Comparison of ENCODE assay signal across 14 cellular contexts in the genomic region with DNA sequence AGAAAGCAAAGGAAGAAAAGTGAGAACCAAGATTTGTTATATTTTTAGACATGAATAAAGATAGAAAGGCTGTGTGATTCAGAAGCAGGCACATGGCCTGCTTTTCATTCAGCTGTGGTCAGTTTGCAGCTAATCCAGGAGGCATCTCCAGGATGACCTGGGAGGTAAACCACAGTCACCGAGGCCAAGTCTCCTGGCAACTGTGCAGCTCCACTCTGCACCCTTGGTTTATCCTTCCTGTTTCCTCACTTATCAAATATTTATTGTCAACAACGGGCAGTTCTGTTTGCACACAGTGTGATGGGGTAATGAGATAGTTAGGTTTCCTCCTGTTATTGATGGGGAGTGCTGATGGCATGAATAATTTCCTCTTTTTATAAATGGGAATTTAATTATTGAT.
DNase-seq lines count a peak whose midpoint lies in the region; ATAC-seq and TF ChIP-seq lines count a peak whose summit lies in the region.
"Had no signal": no experiment of that assay in that cellular context is flagged by ENCODE, and none has a peak within 500 bp of the region (broad histone marks: within the 10 kb centered on the region; RNA-seq: fewer than 3 reads in every experiment).

No MANE protein-coding gene starts in this region.

- peak in 1 of 2 experiments; percentile 78; a peak in 1 of 4 replicates for TF ChIP-seq EP300 in SK-N-SH (IDR thresholded peaks at IDR 0.05; ENCODE audit: borderline replicate concordance in 1 of 2, low read depth in 1 of 2, low read length in 1 of 2)

- TF ChIP-seq RAD21 in SK-N-SH (IDR thresholded peaks at IDR 0.05; ENCODE audit: low read length), result no peak

- H3K9me3 ChIP-seq in AG04450 (ENCODE audit: control insufficient read depth, insufficient read depth, low read length) (no peaks in the 10 kb centered on the region), SK-N-SH (no peaks in the 10 kb centered on the region)
- H3K9me3 ChIP-seq: neutrophil, testis had no signal

- peaks cover 6 to 8% of the 10 kb centered on the region in 2 experiments for H3K4me1 ChIP-seq in SK-N-SH (ENCODE audit: control insufficient read depth in 1 of 2, insufficient read depth in 2 of 2, low read depth in 1 of 2, low read length in 1 of 2)
- H3K4me1 ChIP-seq: testis had no signal

- no peak overlapping the region for H2AFZ ChIP-seq in SK-N-SH (ENCODE audit: low read depth)

- H3K27ac ChIP-seq in AG04450 (ENCODE audit: low read depth, low read length) (no peak overlapping the region), SK-N-SH (ENCODE audit: low read depth in 2 of 2, low read length in 1 of 2) (peak overlapping the region in 1 of 2 experiments; percentile 42; a peak in 1 of 4 replicates)
- H3K27ac ChIP-seq: HL-60, neutrophil, testis had no signal

- DNase-seq in AG04450 (ENCODE audit: low read depth, low spot score), result peak; percentile 4
- peak; percentile 23 for DNase-seq in HS-27A (ENCODE audit: low read depth)
- no peak for DNase-seq in SK-N-SH
- peak; percentile 47 for DNase-seq in hepatic stellate cell (ENCODE audit: low spot score)
- DNase-seq in activated effector memory CD4-positive, alpha-beta T cell treated with Interleukin-2 at 50 U/mL for 16 hours, result no peak
- no peak for DNase-seq in OCI-M1 (lab: John Stamatoyannopoulos, UW)
- DNase-seq: activated CD4-positive, alpha-beta T cell treated with anti-CD3 and anti-CD28 coated beads, Interleukin-2, amount 50 U/mL, for 48 hours; NCI-H2171 treated with DMSO at 0.1 percent for 48 hours; testis had no signal

- no peak overlapping the region for H3K9ac ChIP-seq in SK-N-SH

- no peaks in the 10 kb centered on the region for H3K27me3 Mint-ChIP-seq in stimulated activated memory B cell treated with anti-CD40 and anti-IgM and Interleukin-4, amounts not matched to agents 10 μg/mL and 1 μg/mL and 100 μg/mL, for 72 hours
- H3K27me3 Mint-ChIP-seq: B cell had no signal

- POLR2A ChIA-PET in AG04450 (lab: Yijun Ruan, JAX), result no interaction called here
- POLR2A ChIA-PET in SK-N-SH (lab: Yijun Ruan, JAX), result interaction anchor here (0.7 kb wide), 1 partner anchor 1930 kb away, joined by 6 read pairs; no protein-coding TSS in a partner anchor

- 0 out of 2 replicates have a peak overlapping the region, but pooled peaks have one; percentile 12 for H3K4me2 ChIP-seq in SK-N-SH

- no peaks in the 10 kb centered on the region for H3K4me1 Mint-ChIP-seq in stimulated activated memory B cell treated with anti-CD40 and anti-IgM and Interleukin-4, amounts not matched to agents 10 μg/mL and 1 μg/mL and 100 μg/mL, for 72 hours
- H3K4me1 Mint-ChIP-seq: B cell had no signal

- H3K36me3 ChIP-seq in SK-N-SH (replicated peaks in 1 of 2; ENCODE audit: control insufficient read depth in 1 of 2, insufficient read depth in 2 of 2, low read length in 1 of 2), result no peaks in the 10 kb centered on the region
- H3K36me3 ChIP-seq: neutrophil had no signal

- no peaks in the 10 kb centered on the region for H3K79me2 ChIP-seq in SK-N-SH (ENCODE audit: insufficient read depth)

- peaks cover 6% of the 10 kb centered on the region for H3F3A ChIP-seq in SK-N-SH (replicated peaks; ENCODE audit: insufficient read depth)

- H3K9me3 Mint-ChIP-seq in stimulated activated memory B cell treated with anti-CD40 and anti-IgM and Interleukin-4, amounts not matched to agents 10 μg/mL and 1 μg/mL and 100 μg/mL, for 72 hours, result no peaks in the 10 kb centered on the region

- H3K4me3 ChIP-seq in AG04450 (ENCODE audit: low read depth, low read length) (no peak overlapping the region), SK-N-SH (ENCODE audit: low read depth in 2 of 2, low read length in 1 of 2) (no peak overlapping the region)
- H3K4me3 ChIP-seq: testis had no signal

- ATAC-seq in HG02642 (IDR thresholded peaks at IDR 0.05; ENCODE audit: poor library complexity, unreplicated experiment), result no peak
- no peak for ATAC-seq in stimulated activated memory B cell treated with anti-CD40 and anti-IgM and Interleukin-4, amounts not matched to agents 10 μg/mL and 1 μg/mL and 100 μg/mL, for 72 hours

- no peak overlapping the region for H3K4me3 Mint-ChIP-seq in stimulated activated memory B cell treated with anti-CD40 and anti-IgM and Interleukin-4, amounts not matched to agents 10 μg/mL and 1 μg/mL and 100 μg/mL, for 72 hours
- H3K4me3 Mint-ChIP-seq: B cell had no signal

- no peaks in the 10 kb centered on the region for H4K20me1 ChIP-seq in SK-N-SH (ENCODE audit: insufficient read depth)

- no peak overlapping the region for H3K27ac Mint-ChIP-seq in stimulated activated memory B cell treated with anti-CD40 and anti-IgM and Interleukin-4, amounts not matched to agents 10 μg/mL and 1 μg/mL and 100 μg/mL, for 72 hours
- H3K27ac Mint-ChIP-seq: B cell had no signal

- TF ChIP-seq CTCF in AG04450 (IDR thresholded peaks at IDR 0.05; ENCODE audit: low read depth, low read length) (no peak), SK-N-SH (IDR thresholded peaks at IDR 0.05) (no peak)

- H3K36me3 Mint-ChIP-seq in stimulated activated memory B cell treated with anti-CD40 and anti-IgM and Interleukin-4, amounts not matched to agents 10 μg/mL and 1 μg/mL and 100 μg/mL, for 72 hours, result no peaks in the 10 kb centered on the region

- H3K27me3 ChIP-seq in AG04450 (ENCODE audit: control insufficient read depth, insufficient read depth, low read length), result no peaks in the 10 kb centered on the region
- no peaks in the 10 kb centered on the region for H3K27me3 ChIP-seq in SK-N-SH (ENCODE audit: insufficient read depth)
- H3K27me3 ChIP-seq: neutrophil, testis had no signal

- CTCF ChIA-PET in AG04450 (lab: Charles Lee) (interaction anchor here (1.1 kb wide), 1 partner anchor 100 kb away, joined by 3 read pairs; no protein-coding TSS in a partner anchor), SK-N-SH (lab: Yijun Ruan, JAX) (interaction anchor here (1.3 kb wide), 1 partner anchor 14 kb away, joined by 4 read pairs; no protein-coding TSS in a partner anchor)

- H3K9me2 ChIP-seq in SK-N-SH, result no peaks in the 10 kb centered on the region

- 3% methylated on average over 2 of the region's 2 CpGs for WGBS in SK-N-SH (ENCODE audit: low lambda C conversion rate)

TF ChIP-seq in SK-N-SH, 30 proteins besides CTCF, POLR2A, EP300 and RAD21 (continues in another document):
- TF ChIP-seq JUND (IDR thresholded peaks at IDR 0.05), result peak; percentile 66
- TF ChIP-seq, protein P1, sequence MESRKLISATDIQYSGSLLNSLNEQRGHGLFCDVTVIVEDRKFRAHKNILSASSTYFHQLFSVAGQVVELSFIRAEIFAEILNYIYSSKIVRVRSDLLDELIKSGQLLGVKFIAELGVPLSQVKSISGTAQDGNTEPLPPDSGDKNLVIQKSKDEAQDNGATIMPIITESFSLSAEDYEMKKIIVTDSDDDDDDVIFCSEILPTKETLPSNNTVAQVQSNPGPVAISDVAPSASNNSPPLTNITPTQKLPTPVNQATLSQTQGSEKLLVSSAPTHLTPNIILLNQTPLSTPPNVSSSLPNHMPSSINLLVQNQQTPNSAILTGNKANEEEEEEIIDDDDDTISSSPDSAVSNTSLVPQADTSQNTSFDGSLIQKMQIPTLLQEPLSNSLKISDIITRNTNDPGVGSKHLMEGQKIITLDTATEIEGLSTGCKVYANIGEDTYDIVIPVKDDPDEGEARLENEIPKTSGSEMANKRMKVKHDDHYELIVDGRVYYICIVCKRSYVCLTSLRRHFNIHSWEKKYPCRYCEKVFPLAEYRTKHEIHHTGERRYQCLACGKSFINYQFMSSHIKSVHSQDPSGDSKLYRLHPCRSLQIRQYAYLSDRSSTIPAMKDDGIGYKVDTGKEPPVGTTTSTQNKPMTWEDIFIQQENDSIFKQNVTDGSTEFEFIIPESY (IDR thresholded peaks at IDR 0.05; ENCODE audit: borderline replicate concordance, low read depth), result no peak
- TF ChIP-seq GATA2 (CRISPR knock-in tag; IDR thresholded peaks at IDR 0.05), result no peak
- 0 out of 2 replicates have a peak, but pooled peaks have one; percentile 43 for TF ChIP-seq FOXM1 (IDR thresholded peaks at IDR 0.05; ENCODE audit: low read depth)
- peak; percentile 76 for TF ChIP-seq TEAD4 (IDR thresholded peaks at IDR 0.05; ENCODE audit: borderline replicate concordance, insufficient read depth)
- peak; percentile 62; the same call in 1 of the 2 replicates for TF ChIP-seq FOSL2 (IDR thresholded peaks at IDR 0.05; ENCODE audit: borderline replicate concordance, low read depth)
- 0 out of 2 replicates have a peak, but pooled peaks have one; percentile 8 for TF ChIP-seq ELF1 (IDR thresholded peaks at IDR 0.05)
- TF ChIP-seq EZH2phosphoT487 (IDR thresholded peaks at IDR 0.05; ENCODE audit: borderline replicate concordance, low read depth), result no peak
- TF ChIP-seq TCF12 (IDR thresholded peaks at IDR 0.05), result peak; percentile 92
- no peak for TF ChIP-seq RFX5 (IDR thresholded peaks at IDR 0.05; ENCODE audit: low read length)
- no peak for TF ChIP-seq YY1 (IDR thresholded peaks at IDR 0.05; ENCODE audit: low read depth)
- no peak for TF ChIP-seq RCOR1 (IDR thresholded peaks at IDR 0.05; ENCODE audit: low read length)
- TF ChIP-seq, protein P2, sequence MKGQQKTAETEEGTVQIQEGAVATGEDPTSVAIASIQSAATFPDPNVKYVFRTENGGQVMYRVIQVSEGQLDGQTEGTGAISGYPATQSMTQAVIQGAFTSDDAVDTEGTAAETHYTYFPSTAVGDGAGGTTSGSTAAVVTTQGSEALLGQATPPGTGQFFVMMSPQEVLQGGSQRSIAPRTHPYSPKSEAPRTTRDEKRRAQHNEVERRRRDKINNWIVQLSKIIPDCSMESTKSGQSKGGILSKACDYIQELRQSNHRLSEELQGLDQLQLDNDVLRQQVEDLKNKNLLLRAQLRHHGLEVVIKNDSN (IDR thresholded peaks at IDR 0.05; ENCODE audit: borderline replicate concordance, low read depth), result no peak
- TF ChIP-seq GABPA (IDR thresholded peaks at IDR 0.05; ENCODE audit: low read depth), result no peak; the same call in 1 of the 2 replicates
- TF ChIP-seq, protein P3, sequence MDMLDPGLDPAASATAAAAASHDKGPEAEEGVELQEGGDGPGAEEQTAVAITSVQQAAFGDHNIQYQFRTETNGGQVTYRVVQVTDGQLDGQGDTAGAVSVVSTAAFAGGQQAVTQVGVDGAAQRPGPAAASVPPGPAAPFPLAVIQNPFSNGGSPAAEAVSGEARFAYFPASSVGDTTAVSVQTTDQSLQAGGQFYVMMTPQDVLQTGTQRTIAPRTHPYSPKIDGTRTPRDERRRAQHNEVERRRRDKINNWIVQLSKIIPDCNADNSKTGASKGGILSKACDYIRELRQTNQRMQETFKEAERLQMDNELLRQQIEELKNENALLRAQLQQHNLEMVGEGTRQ (IDR thresholded peaks at IDR 0.05; ENCODE audit: borderline replicate concordance, low read depth, low read length), result no peak
- TF ChIP-seq CHD2 (IDR thresholded peaks at IDR 0.05; ENCODE audit: low read length, partially characterized antibody), result no peak
- TF ChIP-seq, protein P4, sequence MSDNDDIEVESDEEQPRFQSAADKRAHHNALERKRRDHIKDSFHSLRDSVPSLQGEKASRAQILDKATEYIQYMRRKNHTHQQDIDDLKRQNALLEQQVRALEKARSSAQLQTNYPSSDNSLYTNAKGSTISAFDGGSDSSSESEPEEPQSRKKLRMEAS (IDR thresholded peaks at IDR 0.05; ENCODE audit: low read depth), result peak; percentile 74
- TF ChIP-seq RXRA (IDR thresholded peaks at IDR 0.05; ENCODE audit: borderline replicate concordance, low read depth), result peak; percentile 86

Comparison
In these comparisons a context has a peak if more than half of its experiments do, and no peak if none do; other contexts are left out.
1. DNase-seq: peak in AG04450 (single experiment), HS-27A (single experiment) and hepatic stellate cell (single experiment); none in SK-N-SH (single experiment), activated effector memory CD4-positive, alpha-beta T cell treated with Interleukin-2 at 50 U/mL for 16 hours (single experiment) and OCI-M1 (single experiment).